Comparison of ENCODE assay signal across 1 cellular context in the genomic region with DNA sequence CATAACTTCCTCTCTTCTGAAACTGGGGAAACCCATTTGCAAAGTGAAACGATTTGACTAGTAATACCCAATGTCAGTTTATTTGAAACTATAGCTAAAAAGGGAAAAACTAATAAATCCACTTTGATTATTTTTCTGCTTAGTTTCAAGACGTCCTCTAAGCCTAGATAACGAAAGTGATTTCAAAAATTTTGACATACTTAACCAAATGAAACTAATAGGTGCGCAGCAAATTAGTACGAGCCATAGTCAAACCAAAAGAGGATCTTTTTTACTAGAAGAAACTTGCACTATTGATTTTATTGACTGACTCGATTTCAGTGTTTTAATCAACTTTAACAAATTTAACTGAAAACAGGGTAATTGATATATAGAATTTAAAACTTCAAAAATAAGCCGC.
TF ChIP-seq lines count a peak whose summit lies in the region.

No MANE protein-coding gene starts in this region.

TF ChIP-seq in neural cell, 6 proteins besides CTCF, POLR2A, EP300 and RAD21 (continued from another document):
- TF ChIP-seq, protein P1, sequence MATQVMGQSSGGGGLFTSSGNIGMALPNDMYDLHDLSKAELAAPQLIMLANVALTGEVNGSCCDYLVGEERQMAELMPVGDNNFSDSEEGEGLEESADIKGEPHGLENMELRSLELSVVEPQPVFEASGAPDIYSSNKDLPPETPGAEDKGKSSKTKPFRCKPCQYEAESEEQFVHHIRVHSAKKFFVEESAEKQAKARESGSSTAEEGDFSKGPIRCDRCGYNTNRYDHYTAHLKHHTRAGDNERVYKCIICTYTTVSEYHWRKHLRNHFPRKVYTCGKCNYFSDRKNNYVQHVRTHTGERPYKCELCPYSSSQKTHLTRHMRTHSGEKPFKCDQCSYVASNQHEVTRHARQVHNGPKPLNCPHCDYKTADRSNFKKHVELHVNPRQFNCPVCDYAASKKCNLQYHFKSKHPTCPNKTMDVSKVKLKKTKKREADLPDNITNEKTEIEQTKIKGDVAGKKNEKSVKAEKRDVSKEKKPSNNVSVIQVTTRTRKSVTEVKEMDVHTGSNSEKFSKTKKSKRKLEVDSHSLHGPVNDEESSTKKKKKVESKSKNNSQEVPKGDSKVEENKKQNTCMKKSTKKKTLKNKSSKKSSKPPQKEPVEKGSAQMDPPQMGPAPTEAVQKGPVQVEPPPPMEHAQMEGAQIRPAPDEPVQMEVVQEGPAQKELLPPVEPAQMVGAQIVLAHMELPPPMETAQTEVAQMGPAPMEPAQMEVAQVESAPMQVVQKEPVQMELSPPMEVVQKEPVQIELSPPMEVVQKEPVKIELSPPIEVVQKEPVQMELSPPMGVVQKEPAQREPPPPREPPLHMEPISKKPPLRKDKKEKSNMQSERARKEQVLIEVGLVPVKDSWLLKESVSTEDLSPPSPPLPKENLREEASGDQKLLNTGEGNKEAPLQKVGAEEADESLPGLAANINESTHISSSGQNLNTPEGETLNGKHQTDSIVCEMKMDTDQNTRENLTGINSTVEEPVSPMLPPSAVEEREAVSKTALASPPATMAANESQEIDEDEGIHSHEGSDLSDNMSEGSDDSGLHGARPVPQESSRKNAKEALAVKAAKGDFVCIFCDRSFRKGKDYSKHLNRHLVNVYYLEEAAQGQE (IDR thresholded peaks at IDR 0.05; ENCODE audit: borderline replicate concordance), result no peak
- TF ChIP-seq TAF1 (IDR thresholded peaks at IDR 0.05; ENCODE audit: low read depth) (no peak), POLR2AphosphoS5 (IDR thresholded peaks at IDR 0.05) (no peak)
